ENCODE assay signal across 8 cellular contexts in the genomic region with DNA sequence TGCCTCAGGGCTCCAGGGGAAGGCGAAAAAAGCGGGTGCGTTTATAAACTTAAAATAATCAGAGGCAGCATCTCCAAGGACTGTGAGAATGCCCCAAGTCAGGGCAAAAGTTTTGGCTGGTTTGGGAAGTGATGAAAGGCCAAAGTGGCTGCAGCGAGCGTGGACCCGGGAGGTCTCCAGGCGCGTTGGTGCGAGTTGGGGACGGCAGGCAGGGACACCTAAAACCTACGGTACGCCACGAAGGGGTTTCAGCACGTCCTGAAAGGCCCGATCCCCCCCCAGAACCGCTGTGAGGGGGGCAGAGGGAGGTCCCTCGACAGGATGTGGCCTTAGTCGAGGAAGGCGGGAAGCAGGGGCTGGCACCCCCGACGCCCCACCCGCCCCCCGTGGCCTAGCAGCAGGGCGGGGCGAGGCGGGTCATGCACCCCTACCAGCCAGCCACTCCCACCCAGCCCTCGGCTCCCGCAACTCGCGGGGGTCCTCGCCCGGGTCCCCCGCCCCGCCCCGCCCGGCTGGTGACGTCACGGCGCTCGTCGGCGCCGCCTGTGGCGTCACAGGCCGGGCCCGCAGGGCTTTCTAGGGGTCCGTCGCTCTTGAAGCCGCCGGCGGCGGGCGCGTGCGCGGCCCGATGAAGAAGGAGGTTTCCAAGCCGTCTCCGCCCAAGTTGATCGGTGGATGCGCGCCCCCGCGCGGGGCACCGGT.
DNase-seq lines count a peak whose midpoint lies in the region; ATAC-seq lines count a peak whose summit lies in the region.

A gene with protein sequence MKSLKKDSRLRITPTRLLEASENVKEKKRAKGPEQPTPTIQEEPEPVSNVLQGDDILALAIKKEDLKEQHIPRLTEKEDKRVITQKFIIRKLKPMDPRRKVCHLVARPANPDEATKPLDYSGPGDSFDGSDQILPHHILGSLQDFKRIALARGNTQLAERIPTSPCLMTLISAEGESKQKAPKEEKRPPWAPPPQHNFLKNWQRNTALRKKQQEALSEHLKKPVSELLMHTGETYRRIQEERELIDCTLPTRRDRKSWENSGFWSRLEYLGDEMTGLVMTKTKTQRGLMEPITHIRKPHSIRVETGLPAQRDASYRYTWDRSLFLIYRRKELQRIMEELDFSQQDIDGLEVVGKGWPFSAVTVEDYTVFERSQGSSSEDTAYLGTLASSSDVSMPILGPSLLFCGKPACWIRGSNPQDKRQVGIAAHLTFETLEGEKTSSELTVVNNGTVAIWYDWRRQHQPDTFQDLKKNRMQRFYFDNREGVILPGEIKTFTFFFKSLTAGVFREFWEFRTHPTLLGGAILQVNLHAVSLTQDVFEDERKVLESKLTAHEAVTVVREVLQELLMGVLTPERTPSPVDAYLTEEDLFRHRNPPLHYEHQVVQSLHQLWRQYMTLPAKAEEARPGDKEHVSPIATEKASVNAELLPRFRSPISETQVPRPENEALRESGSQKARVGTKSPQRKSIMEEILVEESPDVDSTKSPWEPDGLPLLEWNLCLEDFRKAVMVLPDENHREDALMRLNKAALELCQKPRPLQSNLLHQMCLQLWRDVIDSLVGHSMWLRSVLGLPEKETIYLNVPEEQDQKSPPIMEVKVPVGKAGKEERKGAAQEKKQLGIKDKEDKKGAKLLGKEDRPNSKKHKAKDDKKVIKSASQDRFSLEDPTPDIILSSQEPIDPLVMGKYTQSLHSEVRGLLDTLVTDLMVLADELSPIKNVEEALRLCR (plus strand): TSS at position 569 of the 702 bp plus-strand sequence. CDS start 236 bp downstream, outside the sequence.

- H3K27ac Mint-ChIP-seq in activated naive CD4-positive, alpha-beta T cell treated with anti-CD3 and anti-CD28 coated beads, Interleukin-2, amount 10 ng/mL, durations not matched to agents 7 days and 5 days = peak within 1 kb of the TSS; percentile 93

- H3K4me3 ChIP-seq in subcutaneous abdominal adipose tissue (ENCODE audit: low read depth in 1 of 5, low read length in 5 of 5) = peak within 1 kb of the TSS; percentile 70 to 75 (median 72)

- peak within 1 kb of the TSS; percentile 10 to 83 (median 81) for H3K9ac ChIP-seq in subcutaneous abdominal adipose tissue (ENCODE audit: low read length in 5 of 5)

- H3K27me3 Mint-ChIP-seq in activated naive CD4-positive, alpha-beta T cell treated with anti-CD3 and anti-CD28 coated beads, Interleukin-2, amount 10 ng/mL, durations not matched to agents 7 days and 5 days = peaks cover 10% of the 10 kb centered on the region

- no peaks in the 10 kb centered on the region for H3K27me3 ChIP-seq in subcutaneous abdominal adipose tissue (ENCODE audit: control insufficient read depth in 5 of 5, insufficient read depth in 4 of 5, low read length in 5 of 5)

- H3K9me3 ChIP-seq in subcutaneous abdominal adipose tissue (ENCODE audit: control insufficient read depth in 5 of 5, low read length in 5 of 5) = no peaks in the 10 kb centered on the region

- H3K4me1 ChIP-seq in subcutaneous abdominal adipose tissue (ENCODE audit: control insufficient read depth in 5 of 5, insufficient read depth in 5 of 5, low read length in 5 of 5) = peaks cover 0 to 17% (median 15%) of the 10 kb centered on the region in 5 donors

- H3K36me3 ChIP-seq in subcutaneous abdominal adipose tissue (ENCODE audit: control insufficient read depth in 5 of 5, insufficient read depth in 5 of 5, low read length in 5 of 5) = no peaks in the 10 kb centered on the region

- peak within 1 kb of the TSS; percentile 96 for H3K4me3 Mint-ChIP-seq in activated naive CD4-positive, alpha-beta T cell treated with anti-CD3 and anti-CD28 coated beads, Interleukin-2, amount 10 ng/mL, durations not matched to agents 7 days and 5 days

- ATAC-seq in HG02798 (IDR thresholded peaks at IDR 0.05; ENCODE audit: poor library complexity, unreplicated experiment) (peak; percentile 38), HG03565 (IDR thresholded peaks at IDR 0.05; ENCODE audit: unreplicated experiment) (no peak)

- no peaks in the 10 kb centered on the region for H3K36me3 Mint-ChIP-seq in activated naive CD4-positive, alpha-beta T cell treated with anti-CD3 and anti-CD28 coated beads, Interleukin-2, amount 10 ng/mL, durations not matched to agents 7 days and 5 days

- peaks cover 74% of the 10 kb centered on the region for H3K4me1 Mint-ChIP-seq in activated naive CD4-positive, alpha-beta T cell treated with anti-CD3 and anti-CD28 coated beads, Interleukin-2, amount 10 ng/mL, durations not matched to agents 7 days and 5 days

- H3K9me3 Mint-ChIP-seq in activated naive CD4-positive, alpha-beta T cell treated with anti-CD3 and anti-CD28 coated beads, Interleukin-2, amount 10 ng/mL, durations not matched to agents 7 days and 5 days = no peaks in the 10 kb centered on the region

- peak within 1 kb of the TSS; percentile 57 for H3K27ac ChIP-seq in subcutaneous abdominal adipose tissue (ENCODE audit: low read depth, low read length)

- peak; percentile 66 for DNase-seq in COLO668 (lab: John Stamatoyannopoulos, UW; ENCODE audit: unreplicated experiment)
- peak; percentile 67 to 81 for DNase-seq in SHP77 (lab: John Stamatoyannopoulos, UW)
- peak; percentile 91 for DNase-seq in activated naive CD4-positive, alpha-beta T cell treated with anti-CD3 and anti-CD28 coated beads, Interleukin-2, amount 10 ng/mL, durations not matched to agents 7 days and 5 days
- peak; percentile 87 for DNase-seq in germinal center (ENCODE audit: low spot score)
- DNase-seq in nucleus accumbens (lab: John Stamatoyannopoulos, UW) = peak in 50 of 56 donors; percentile 29 to 87 (median 62)

- CTCF ChIA-PET in activated naive CD4-positive, alpha-beta T cell treated with anti-CD3 and anti-CD28 coated beads, Interleukin-2, amount 10 ng/mL, durations not matched to agents 7 days and 5 days (lab: Charles Lee) = no interaction called here
